In the genomic region with DNA sequence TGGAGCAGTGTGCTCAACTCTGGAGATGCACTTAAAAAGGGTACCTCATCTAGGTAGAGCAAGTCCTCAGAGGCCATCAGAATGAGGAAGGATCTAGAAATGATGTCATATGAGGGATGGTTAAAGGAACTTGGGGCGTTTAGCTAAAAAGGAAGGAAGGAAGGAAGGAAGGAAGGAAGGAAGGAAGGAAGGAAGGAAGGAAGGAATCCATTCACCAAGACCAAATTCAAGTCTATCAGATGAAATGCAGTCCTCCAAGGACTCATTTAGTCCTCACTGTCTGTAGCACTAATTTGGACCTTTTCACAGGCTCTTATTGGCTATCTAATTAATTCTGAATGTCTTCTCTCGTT, we compare ENCODE assay signal across 2 cellular contexts.
TF ChIP-seq lines count a peak whose summit lies in the region.

No MANE protein-coding gene starts in this region.

TF ChIP-seq in SK-N-SH, 30 proteins besides CTCF, POLR2A, EP300 and RAD21 (continued from another document):
- TF ChIP-seq, protein P1, sequence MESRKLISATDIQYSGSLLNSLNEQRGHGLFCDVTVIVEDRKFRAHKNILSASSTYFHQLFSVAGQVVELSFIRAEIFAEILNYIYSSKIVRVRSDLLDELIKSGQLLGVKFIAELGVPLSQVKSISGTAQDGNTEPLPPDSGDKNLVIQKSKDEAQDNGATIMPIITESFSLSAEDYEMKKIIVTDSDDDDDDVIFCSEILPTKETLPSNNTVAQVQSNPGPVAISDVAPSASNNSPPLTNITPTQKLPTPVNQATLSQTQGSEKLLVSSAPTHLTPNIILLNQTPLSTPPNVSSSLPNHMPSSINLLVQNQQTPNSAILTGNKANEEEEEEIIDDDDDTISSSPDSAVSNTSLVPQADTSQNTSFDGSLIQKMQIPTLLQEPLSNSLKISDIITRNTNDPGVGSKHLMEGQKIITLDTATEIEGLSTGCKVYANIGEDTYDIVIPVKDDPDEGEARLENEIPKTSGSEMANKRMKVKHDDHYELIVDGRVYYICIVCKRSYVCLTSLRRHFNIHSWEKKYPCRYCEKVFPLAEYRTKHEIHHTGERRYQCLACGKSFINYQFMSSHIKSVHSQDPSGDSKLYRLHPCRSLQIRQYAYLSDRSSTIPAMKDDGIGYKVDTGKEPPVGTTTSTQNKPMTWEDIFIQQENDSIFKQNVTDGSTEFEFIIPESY (IDR thresholded peaks at IDR 0.05; ENCODE audit: borderline replicate concordance, low read depth): no peak
- no peak for TF ChIP-seq RCOR1 (IDR thresholded peaks at IDR 0.05; ENCODE audit: low read length)
- no peak for TF ChIP-seq RXRA (IDR thresholded peaks at IDR 0.05; ENCODE audit: borderline replicate concordance, low read depth)
- TF ChIP-seq, protein P2, sequence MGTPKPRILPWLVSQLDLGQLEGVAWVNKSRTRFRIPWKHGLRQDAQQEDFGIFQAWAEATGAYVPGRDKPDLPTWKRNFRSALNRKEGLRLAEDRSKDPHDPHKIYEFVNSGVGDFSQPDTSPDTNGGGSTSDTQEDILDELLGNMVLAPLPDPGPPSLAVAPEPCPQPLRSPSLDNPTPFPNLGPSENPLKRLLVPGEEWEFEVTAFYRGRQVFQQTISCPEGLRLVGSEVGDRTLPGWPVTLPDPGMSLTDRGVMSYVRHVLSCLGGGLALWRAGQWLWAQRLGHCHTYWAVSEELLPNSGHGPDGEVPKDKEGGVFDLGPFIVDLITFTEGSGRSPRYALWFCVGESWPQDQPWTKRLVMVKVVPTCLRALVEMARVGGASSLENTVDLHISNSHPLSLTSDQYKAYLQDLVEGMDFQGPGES (IDR thresholded peaks at IDR 0.05; ENCODE audit: low read depth, low read length): no peak
- TF ChIP-seq FOXJ3 (CRISPR knock-in tag; IDR thresholded peaks at IDR 0.05): no peak
- TF ChIP-seq FOXM1 (IDR thresholded peaks at IDR 0.05; ENCODE audit: low read depth): no peak
- no peak for TF ChIP-seq YY1 (IDR thresholded peaks at IDR 0.05; ENCODE audit: low read depth)
- TF ChIP-seq ELF1 (IDR thresholded peaks at IDR 0.05): no peak
- TF ChIP-seq, protein P3, sequence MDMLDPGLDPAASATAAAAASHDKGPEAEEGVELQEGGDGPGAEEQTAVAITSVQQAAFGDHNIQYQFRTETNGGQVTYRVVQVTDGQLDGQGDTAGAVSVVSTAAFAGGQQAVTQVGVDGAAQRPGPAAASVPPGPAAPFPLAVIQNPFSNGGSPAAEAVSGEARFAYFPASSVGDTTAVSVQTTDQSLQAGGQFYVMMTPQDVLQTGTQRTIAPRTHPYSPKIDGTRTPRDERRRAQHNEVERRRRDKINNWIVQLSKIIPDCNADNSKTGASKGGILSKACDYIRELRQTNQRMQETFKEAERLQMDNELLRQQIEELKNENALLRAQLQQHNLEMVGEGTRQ (IDR thresholded peaks at IDR 0.05; ENCODE audit: borderline replicate concordance, low read depth, low read length): no peak

TF ChIP-seq in SK-N-SH treated with all-trans-retinoic acid at 6 μM for 48 hours, 23 proteins besides CTCF, POLR2A, EP300 and RAD21 (continued from another document):
- TF ChIP-seq ZNF565 (CRISPR knock-in tag; conservative IDR thresholded peaks at IDR 0.05; ENCODE audit: low read depth) (no peak), BACH2 (CRISPR knock-in tag; IDR thresholded peaks at IDR 0.05; ENCODE audit: borderline replicate concordance) (no peak), CSDC2 (CRISPR knock-in tag; IDR thresholded peaks at IDR 0.05) (no peak), RARB (CRISPR knock-in tag; IDR thresholded peaks at IDR 0.05) (no peak), ARNTL (CRISPR knock-in tag; IDR thresholded peaks at IDR 0.05; ENCODE audit: borderline replicate concordance, low read depth) (no peak)
- TF ChIP-seq, protein P4, sequence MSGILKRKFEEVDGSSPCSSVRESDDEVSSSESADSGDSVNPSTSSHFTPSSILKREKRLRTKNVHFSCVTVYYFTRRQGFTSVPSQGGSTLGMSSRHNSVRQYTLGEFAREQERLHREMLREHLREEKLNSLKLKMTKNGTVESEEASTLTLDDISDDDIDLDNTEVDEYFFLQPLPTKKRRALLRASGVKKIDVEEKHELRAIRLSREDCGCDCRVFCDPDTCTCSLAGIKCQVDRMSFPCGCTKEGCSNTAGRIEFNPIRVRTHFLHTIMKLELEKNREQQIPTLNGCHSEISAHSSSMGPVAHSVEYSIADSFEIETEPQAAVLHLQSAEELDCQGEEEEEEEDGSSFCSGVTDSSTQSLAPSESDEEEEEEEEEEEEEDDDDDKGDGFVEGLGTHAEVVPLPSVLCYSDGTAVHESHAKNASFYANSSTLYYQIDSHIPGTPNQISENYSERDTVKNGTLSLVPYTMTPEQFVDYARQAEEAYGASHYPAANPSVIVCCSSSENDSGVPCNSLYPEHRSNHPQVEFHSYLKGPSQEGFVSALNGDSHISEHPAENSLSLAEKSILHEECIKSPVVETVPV (CRISPR knock-in tag; IDR thresholded peaks at IDR 0.05): no peak
- TF ChIP-seq, protein P5, sequence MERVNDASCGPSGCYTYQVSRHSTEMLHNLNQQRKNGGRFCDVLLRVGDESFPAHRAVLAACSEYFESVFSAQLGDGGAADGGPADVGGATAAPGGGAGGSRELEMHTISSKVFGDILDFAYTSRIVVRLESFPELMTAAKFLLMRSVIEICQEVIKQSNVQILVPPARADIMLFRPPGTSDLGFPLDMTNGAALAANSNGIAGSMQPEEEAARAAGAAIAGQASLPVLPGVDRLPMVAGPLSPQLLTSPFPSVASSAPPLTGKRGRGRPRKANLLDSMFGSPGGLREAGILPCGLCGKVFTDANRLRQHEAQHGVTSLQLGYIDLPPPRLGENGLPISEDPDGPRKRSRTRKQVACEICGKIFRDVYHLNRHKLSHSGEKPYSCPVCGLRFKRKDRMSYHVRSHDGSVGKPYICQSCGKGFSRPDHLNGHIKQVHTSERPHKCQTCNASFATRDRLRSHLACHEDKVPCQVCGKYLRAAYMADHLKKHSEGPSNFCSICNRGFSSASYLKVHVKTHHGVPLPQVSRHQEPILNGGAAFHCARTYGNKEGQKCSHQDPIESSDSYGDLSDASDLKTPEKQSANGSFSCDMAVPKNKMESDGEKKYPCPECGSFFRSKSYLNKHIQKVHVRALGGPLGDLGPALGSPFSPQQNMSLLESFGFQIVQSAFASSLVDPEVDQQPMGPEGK (CRISPR knock-in tag; IDR thresholded peaks at IDR 0.05; ENCODE audit: borderline replicate concordance): no peak
TF ChIP-seq in SK-N-SH treated with all-trans-retinoic acid at 6 μM for 48 hours: peak in this region for 0.
